9 cellular contexts compared by ENCODE assay signal in genomic region chr9:72361227-72361626, GRCh38. TPM values are rescaled to one million over a fixed set of nuclear protein-coding genes. Genes with fewer than 3 reads are reported as not detected.
A peak's percentile ranks its signal among the peaks of the same experiment; 100 is the strongest.
DNase-seq lines count a peak whose midpoint lies in the region; ATAC-seq and TF ChIP-seq lines count a peak whose summit lies in the region.
"Had no signal": no experiment of that assay in that cellular context is flagged by ENCODE, and none has a peak within 500 bp of the region (broad histone marks: within the 10 kb centered on the region; RNA-seq: fewer than 3 reads in every experiment).

No MANE protein-coding gene starts in this region.

- H3K27ac ChIP-seq in left lung (peak overlapping the region; percentile 100), stomach smooth muscle (ENCODE audit: low read length) (no peak overlapping the region)

- H3K4me3 ChIP-seq in astrocyte of the spinal cord (ENCODE audit: low read depth, low read length) (peak overlapping the region; percentile 85), left lung (peak overlapping the region in 1 of 2 donors; percentile 85), stomach smooth muscle (ENCODE audit: low read length in 2 of 2) (peak overlapping the region; percentile 87 to 94)

- H3K9me3 ChIP-seq in left lung = no peaks in the 10 kb centered on the region
- H3K9me3 ChIP-seq in stomach smooth muscle (ENCODE audit: control insufficient read depth in 2 of 2, low read length in 2 of 2) = no peaks in the 10 kb centered on the region

- DNase-seq in NOMO-1 treated with DMSO at 0.1 percent for 48 hours (lab: John Stamatoyannopoulos, UW; ENCODE audit: unreplicated experiment) (peak; percentile 6), NOMO-1 treated with dmso at 0.1 percent for 144 hours (lab: John Stamatoyannopoulos, UW; ENCODE audit: unreplicated experiment) (no peak), astrocyte of the spinal cord (ENCODE audit: low read depth, low spot score) (no peak), left lung (no peak)
- DNase-seq: 8988T had no signal

- H3K27me3 ChIP-seq in left lung (no peaks in the 10 kb centered on the region), stomach smooth muscle (ENCODE audit: control insufficient read depth in 1 of 2, insufficient read depth in 2 of 2, low read length in 2 of 2) (no peaks in the 10 kb centered on the region)

- ATAC-seq in left lung (no peak), GM21381 (IDR thresholded peaks at IDR 0.05; ENCODE audit: unreplicated experiment) (no peak), HG03571 (IDR thresholded peaks at IDR 0.05; ENCODE audit: unreplicated experiment) (no peak), GM18873 (IDR thresholded peaks at IDR 0.05; ENCODE audit: low FRiP score, unreplicated experiment) (no peak)

- H3K4me1 ChIP-seq in left lung (peaks cover 41 to 77% of the 10 kb centered on the region in 2 donors), stomach smooth muscle (ENCODE audit: control insufficient read depth, insufficient read depth, low read length) (peaks cover 33% of the 10 kb centered on the region)

- H3K9ac ChIP-seq in stomach smooth muscle (ENCODE audit: low read length in 2 of 2) = peak overlapping the region in 1 of 2 donors; percentile 86

- TF ChIP-seq CTCF in astrocyte of the spinal cord (IDR thresholded peaks at IDR 0.05; ENCODE audit: low read depth, low read length) (no peak), left lung (IDR thresholded peaks at IDR 0.05) (no peak)

- intact Hi-C loops in left lung (cut with DNase I) = no loop called here

- in situ Hi-C loops in astrocyte of the spinal cord (cut with HindIII; ENCODE audit: low sequenced_read_pairs) = loop anchor here (25.0 kb wide), 1 partner anchor 226 kb away; no protein-coding TSS in a partner anchor

- H3K36me3 ChIP-seq in left lung (peaks cover 0 to 45% of the 10 kb centered on the region in 2 donors), stomach smooth muscle (ENCODE audit: control insufficient read depth in 2 of 2, insufficient read depth in 2 of 2, low read length in 2 of 2) (peaks cover under 1 to 4% of the 10 kb centered on the region in 2 donors)

RNA-seq across cellular contexts. Expression of gene ZFAND5, which starts 3.8 kb away (rescaled TPM):
- 100 to 1,000 TPM; 149 to 161 TPM for total RNA-seq in left lung
